32 cellular contexts compared by ENCODE assay signal in genomic region chr1:202471246-202471645, GRCh38.
"Had no signal": no experiment of that assay in that cellular context is flagged by ENCODE, and none has a peak within 500 bp of the region (broad histone marks: within the 10 kb centered on the region; RNA-seq: fewer than 3 reads in every experiment).

No MANE protein-coding gene starts in this region.

- ATAC-seq: activated CD8-positive, alpha-beta T cell treated with anti-CD3 and anti-CD28 coated beads for 36 hours; activated naive CD4-positive, alpha-beta T cell treated with anti-CD3 and anti-CD28 coated beads, Interleukin-2, amount 50 U/mL, for 72 hours; activated T-cell treated with anti-CD3 and anti-CD28 coated beads, Interleukin-2, amount 50 U/mL, for 4 hours; activated T-cell treated with anti-CD3 and anti-CD28 coated beads, Interleukin-2, amount 50 U/mL, for 72 hours; activated T-helper 17 cell treated with anti-CD3 and anti-CD28 coated beads, Interleukin-2, amount 50 U/mL, for 72 hours; body of pancreas had no signal

- DNase-seq: activated B cell treated with CpG ODN at 0.5 μM for 24 hours; activated CD4-positive, alpha-beta memory T cell treated with anti-CD3 and anti-CD28 coated beads for 36 hours; activated CD4-positive, alpha-beta T cell treated with anti-CD3 and anti-CD28 coated beads for 4 hours; activated CD4-positive, alpha-beta T cell treated with anti-CD3 and anti-CD28 coated beads, Interleukin-2, amount 10 ng/mL, durations not matched to agents 24 days and 14 days; activated CD4-positive, alpha-beta T cell treated with anti-CD3 and anti-CD28 coated beads, Interleukin-2, amount 50 U/mL, for 1 hour; activated CD4-positive, alpha-beta T cell treated with anti-CD3 and anti-CD28 coated beads, Interleukin-2, amount 50 U/mL, for 4 hours; activated CD4-positive, CD25-positive, alpha-beta regulatory T cell treated with anti-CD3 and anti-CD28 coated beads, Interleukin-2, amount 50 U/mL, for 72 hours; activated CD8-positive, alpha-beta memory T cell treated with anti-CD3 and anti-CD28 coated beads, Interleukin-2, amount 50 U/mL, for 4 hours; activated CD8-positive, alpha-beta T cell treated with anti-CD3 and anti-CD28 coated beads for 36 hours; activated effector memory CD4-positive, alpha-beta T cell treated with anti-CD3 and anti-CD28 coated beads, Interleukin-2, amount 50 U/mL, for 16 hours; activated gamma-delta T cell treated with Interleukin-2 at 50 U/mL for 16 hours; activated naive CD4-positive, alpha-beta T cell; activated naive CD4-positive, alpha-beta T cell treated with anti-CD3 and anti-CD28 coated beads for 36 hours; activated naive CD4-positive, alpha-beta T cell treated with anti-CD3 and anti-CD28 coated beads, Interleukin-2, amount 50 U/mL, for 16 hours; activated naive CD8-positive, alpha-beta T cell treated with anti-CD3 and anti-CD28 coated beads for 36 hours; activated T-cell treated with anti-CD3 and anti-CD28 coated beads for 4 hours; activated T-cell treated with anti-CD3 and anti-CD28 coated beads, Interleukin-2, amount 50 U/mL, for 1 hour; activated T-cell treated with anti-CD3 and anti-CD28 coated beads, Interleukin-2, amount 50 U/mL, for 4 hours; activated T-cell treated with anti-CD3 and anti-CD28 coated beads, Interleukin-2, amount 50 U/mL, for 72 hours; adrenal gland; amniotic stem cell; aorta; body of pancreas; brain microvascular endothelial cell; central memory CD4-positive, alpha-beta T cell; T-helper 2 cell; T-helper 9 cell had no signal

- H3K27ac ChIP-seq: adrenal gland, body of pancreas, brain microvascular endothelial cell, breast epithelium, VCaP had no signal

- H3K9me3 ChIP-seq: adrenal gland, body of pancreas, breast epithelium had no signal

- FAIRE-seq: astrocyte had no signal

- H3K27me3 ChIP-seq: adrenal gland, body of pancreas, brain microvascular endothelial cell, breast epithelium had no signal

- H3K36me3 ChIP-seq: adrenal gland, brain microvascular endothelial cell, breast epithelium had no signal

- H3K4me1 ChIP-seq: breast epithelium had no signal

- H3K4me3 ChIP-seq: adrenal gland, body of pancreas, breast epithelium had no signal
